18 cellular contexts compared by ENCODE assay signal in the genomic region with DNA sequence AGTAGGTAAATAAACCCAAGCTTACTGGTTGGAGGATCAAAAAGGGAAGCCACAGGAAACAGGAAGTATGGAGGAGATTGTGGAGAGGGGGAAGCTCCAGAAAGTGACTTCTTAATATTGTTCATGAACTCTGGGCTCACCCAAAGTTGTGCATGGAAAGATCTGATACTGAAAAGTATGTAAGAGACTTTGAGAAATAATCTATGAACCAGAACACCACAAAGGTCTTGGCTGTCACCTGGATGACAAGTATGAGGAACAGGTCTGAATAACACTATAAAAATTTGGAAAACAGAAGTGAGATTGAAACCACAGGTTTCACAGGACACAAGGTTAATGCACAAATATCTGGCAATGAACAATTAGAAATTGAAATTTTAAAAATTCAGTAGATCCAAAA.
A peak's percentile ranks its signal among the peaks of the same experiment; 100 is the strongest.
DNase-seq lines count a peak whose midpoint lies in the region; ATAC-seq, FAIRE-seq and TF ChIP-seq lines count a peak whose summit lies in the region.
"Had no signal": no experiment of that assay in that cellular context is flagged by ENCODE, and none has a peak within 500 bp of the region (broad histone marks: within the 10 kb centered on the region; RNA-seq: fewer than 3 reads in every experiment).

No MANE protein-coding gene starts in this region.

- ATAC-seq in HepG2 (no peak), HG03095 (IDR thresholded peaks at IDR 0.05; ENCODE audit: unreplicated experiment) (no peak), GM21528 (IDR thresholded peaks at IDR 0.05; ENCODE audit: low FRiP score, unreplicated experiment) (no peak)
- ATAC-seq: GM23338 had no signal

- H3K36me3 ChIP-seq in astrocyte (ENCODE audit: insufficient read depth, low read length) (no peaks in the 10 kb centered on the region), HepG2 (replicated peaks in 1 of 2; ENCODE audit: control insufficient read depth in 1 of 2, insufficient read depth in 2 of 2, low read length in 2 of 2) (no peaks in the 10 kb centered on the region)
- H3K36me3 ChIP-seq: MG63 had no signal

- in situ Hi-C loops in KBM-7 (cut with MboI; ENCODE audit: low pct_unique_long_range_greater_than_20kb, low sequenced_read_pairs) = no loop called here
- in situ Hi-C loops in HepG2 (cut with HindIII; ENCODE audit: extremely low pct_ligation_motif_present, low pct_unique_long_range_greater_than_20kb) = no loop called here

- H3K4me2 ChIP-seq in astrocyte (ENCODE audit: low read length) (no peak overlapping the region), HepG2 (ENCODE audit: low read depth, low read length) (no peak overlapping the region)
- H3K4me2 ChIP-seq: GM23338, KMS-11 had no signal

- no peaks in the 10 kb centered on the region for H3K79me2 ChIP-seq in astrocyte (ENCODE audit: insufficient read depth, low read length)
- H3K79me2 ChIP-seq in HepG2 (ENCODE audit: insufficient read depth, low read length) = no peaks in the 10 kb centered on the region

- no peak for TF ChIP-seq EP300 in HepG2 (IDR thresholded peaks at IDR 0.05; ENCODE audit: low read depth in 2 of 2, low read length in 2 of 2)
- no peak for TF ChIP-seq EP300 in HepG2 (CRISPR knock-in tag; IDR thresholded peaks at IDR 0.05; ENCODE audit: borderline replicate concordance)

- TF ChIP-seq CTCF in astrocyte (IDR thresholded peaks at IDR 0.05; ENCODE audit: insufficient read depth, low read depth, low read length) (no peak), HepG2 (CRISPR knock-in tag; IDR thresholded peaks at IDR 0.05) (no peak)

- no peaks in the 10 kb centered on the region for H3K27me3 Mint-ChIP-seq in activated CD4-positive, alpha-beta memory T cell treated with anti-CD3 and anti-CD28 coated beads for 36 hours
- no peaks in the 10 kb centered on the region for H3K27me3 Mint-ChIP-seq in activated CD4-positive, alpha-beta memory T cell treated with anti-CD3 and anti-CD28 coated beads, Interleukin-2, amount 10 ng/mL, durations not matched to agents 7 days and 5 days
- no peaks in the 10 kb centered on the region for H3K27me3 Mint-ChIP-seq in astrocyte (ENCODE audit: low read depth, unreplicated experiment)

- H3K4me1 Mint-ChIP-seq in activated CD4-positive, alpha-beta memory T cell treated with anti-CD3 and anti-CD28 coated beads for 36 hours (ENCODE audit: low read depth) = peaks cover 54% of the 10 kb centered on the region
- peaks cover 17% of the 10 kb centered on the region for H3K4me1 Mint-ChIP-seq in activated CD4-positive, alpha-beta memory T cell treated with anti-CD3 and anti-CD28 coated beads, Interleukin-2, amount 10 ng/mL, durations not matched to agents 7 days and 5 days
- peaks cover 17% of the 10 kb centered on the region for H3K4me1 Mint-ChIP-seq in astrocyte (ENCODE audit: low read depth, unreplicated experiment)

- no peak overlapping the region for H3K9ac ChIP-seq in astrocyte (ENCODE audit: low read length)
- H3K9ac ChIP-seq in HepG2 (ENCODE audit: insufficient read depth, low read depth, low read length) = no peak overlapping the region
- H3K9ac ChIP-seq: KMS-11 had no signal

- H3K27me3 ChIP-seq in astrocyte (ENCODE audit: insufficient read depth, low read length) = no peaks in the 10 kb centered on the region
- no peaks in the 10 kb centered on the region for H3K27me3 ChIP-seq in HepG2 (ENCODE audit: control insufficient read depth in 1 of 2, insufficient read depth in 2 of 2, low read length in 2 of 2)
- H3K27me3 ChIP-seq: MG63 had no signal

- no peak for TF ChIP-seq RAD21 in HepG2 (CRISPR knock-in tag; IDR thresholded peaks at IDR 0.05)

- no peak overlapping the region for H3K4me3 Mint-ChIP-seq in activated CD4-positive, alpha-beta memory T cell treated with anti-CD3 and anti-CD28 coated beads for 36 hours
- H3K4me3 Mint-ChIP-seq in activated CD4-positive, alpha-beta memory T cell treated with anti-CD3 and anti-CD28 coated beads, Interleukin-2, amount 10 ng/mL, durations not matched to agents 7 days and 5 days = no peak overlapping the region
- no peak overlapping the region for H3K4me3 Mint-ChIP-seq in astrocyte (ENCODE audit: unreplicated experiment)
- H3K4me3 Mint-ChIP-seq: GM23338 had no signal

- H3K9me3 Mint-ChIP-seq in activated CD4-positive, alpha-beta memory T cell treated with anti-CD3 and anti-CD28 coated beads for 36 hours = no peaks in the 10 kb centered on the region
- H3K9me3 Mint-ChIP-seq in activated CD4-positive, alpha-beta memory T cell treated with anti-CD3 and anti-CD28 coated beads, Interleukin-2, amount 10 ng/mL, durations not matched to agents 7 days and 5 days = no peaks in the 10 kb centered on the region
- H3K9me3 Mint-ChIP-seq in astrocyte (ENCODE audit: unreplicated experiment) = no peaks in the 10 kb centered on the region
- H3K9me3 Mint-ChIP-seq: GM23338 had no signal

- no peak for TF ChIP-seq POLR2A in HepG2 (IDR thresholded peaks at IDR 0.05; ENCODE audit: insufficient read depth in 1 of 2, low read depth in 2 of 2, low read length in 2 of 2)

- H3K4me1 ChIP-seq in astrocyte (ENCODE audit: insufficient read depth, low read length) (no peaks in the 10 kb centered on the region), HepG2 (ENCODE audit: insufficient read depth, low read length) (no peaks in the 10 kb centered on the region)

- H3K4me3 ChIP-seq in astrocyte (ENCODE audit: insufficient read depth, low read depth, low read length) = no peak overlapping the region
- H3K4me3 ChIP-seq in HepG2 (replicated peaks in 1 of 3; ENCODE audit: insufficient read depth in 1 of 3, low read depth in 2 of 3, low read length in 3 of 3) = no peak overlapping the region
- H3K4me3 ChIP-seq: GM23338, MG63 had no signal

- H3K36me3 Mint-ChIP-seq in activated CD4-positive, alpha-beta memory T cell treated with anti-CD3 and anti-CD28 coated beads for 36 hours = peaks cover 2% of the 10 kb centered on the region
- peaks cover 6% of the 10 kb centered on the region for H3K36me3 Mint-ChIP-seq in activated CD4-positive, alpha-beta memory T cell treated with anti-CD3 and anti-CD28 coated beads, Interleukin-2, amount 10 ng/mL, durations not matched to agents 7 days and 5 days (ENCODE audit: low read depth)
- H3K36me3 Mint-ChIP-seq in astrocyte (ENCODE audit: low read depth, unreplicated experiment) = no peaks in the 10 kb centered on the region

- DNase-seq in activated CD4-positive, alpha-beta memory T cell treated with anti-CD3 and anti-CD28 coated beads for 36 hours = no peak
- DNase-seq in activated CD4-positive, alpha-beta memory T cell treated with anti-CD3 and anti-CD28 coated beads, Interleukin-2, amount 10 ng/mL, durations not matched to agents 7 days and 5 days = no peak
- DNase-seq in KBM-7 (peak; percentile 30), astrocyte (ENCODE audit: low read depth) (peak; percentile 5), kidney tubule cell (ENCODE audit: low spot score) (peak; percentile 92), HepG2 (ENCODE audit: low spot score) (no peak)
- DNase-seq: C1 segment of cervical spinal cord, COR-L47, DMS153, MG63, NCI-H1105, NCI-H187, NCI-H2171, NCI-H82 had no signal

- H3K9me3 ChIP-seq in astrocyte (ENCODE audit: insufficient read depth, low read depth, low read length) (no peaks in the 10 kb centered on the region), HepG2 (ENCODE audit: low read length) (no peaks in the 10 kb centered on the region)
- H3K9me3 ChIP-seq: MG63 had no signal

- BruUV-seq in HepG2 (replicated peaks; lab: Mats Ljungman, UMichigan) = no TSS peak

- H3K27ac Mint-ChIP-seq in activated CD4-positive, alpha-beta memory T cell treated with anti-CD3 and anti-CD28 coated beads for 36 hours = peak overlapping the region; percentile 30
- no peak overlapping the region for H3K27ac Mint-ChIP-seq in activated CD4-positive, alpha-beta memory T cell treated with anti-CD3 and anti-CD28 coated beads, Interleukin-2, amount 10 ng/mL, durations not matched to agents 7 days and 5 days
- H3K27ac Mint-ChIP-seq in astrocyte (ENCODE audit: unreplicated experiment) = peak overlapping the region; percentile 29
- H3K27ac Mint-ChIP-seq: GM23338 had no signal

- CTCF ChIA-PET in activated CD4-positive, alpha-beta memory T cell treated with anti-CD3 and anti-CD28 coated beads for 36 hours (lab: Charles Lee) = no interaction called here
- CTCF ChIA-PET in activated CD4-positive, alpha-beta memory T cell treated with anti-CD3 and anti-CD28 coated beads, Interleukin-2, amount 10 ng/mL, durations not matched to agents 7 days and 5 days (lab: Charles Lee) = no interaction called here
- CTCF ChIA-PET in HepG2 (lab: Yijun Ruan, JAX; ENCODE audit: low intra/inter-chr PET ratio, low total read pairs) = no interaction called here

- H3K27ac ChIP-seq in astrocyte (ENCODE audit: low read depth, low read length) (no peak overlapping the region), HepG2 (ENCODE audit: extremely low read length, insufficient read depth, low read length) (no peak overlapping the region)
- H3K27ac ChIP-seq: KMS-11 had no signal

- H2AFZ ChIP-seq in astrocyte (ENCODE audit: low read depth, low read length) (no peak overlapping the region), HepG2 (ENCODE audit: low read length) (no peak overlapping the region)
- H2AFZ ChIP-seq: GM23338 had no signal

- intact Hi-C loops in activated CD4-positive, alpha-beta memory T cell treated with anti-CD3 and anti-CD28 coated beads for 36 hours (cut with micrococcal nuclease) = no loop called here
- intact Hi-C loops in HepG2 (cut with micrococcal nuclease; ENCODE audit: unreplicated experiment) = no loop called here

- no peak for FAIRE-seq in astrocyte (lab: Jason Lieb, UNC)
- FAIRE-seq in HepG2 (lab: Jason Lieb, UNC) = no peak

- POLR2A ChIA-PET in activated CD4-positive, alpha-beta memory T cell treated with anti-CD3 and anti-CD28 coated beads for 36 hours (lab: Charles Lee) = no interaction called here
- POLR2A ChIA-PET in activated CD4-positive, alpha-beta memory T cell treated with anti-CD3 and anti-CD28 coated beads, Interleukin-2, amount 10 ng/mL, durations not matched to agents 7 days and 5 days (lab: Charles Lee) = no interaction called here
- POLR2A ChIA-PET in HepG2 (lab: Yijun Ruan, JAX) = no interaction called here

- H4K20me1 ChIP-seq in astrocyte (ENCODE audit: insufficient read depth, low read length) (no peaks in the 10 kb centered on the region), HepG2 (ENCODE audit: insufficient read depth, low read length) (no peaks in the 10 kb centered on the region)

TF ChIP-seq in HepG2, 621 proteins besides CTCF, POLR2A, EP300 and RAD21 (continues in another document):
- TF ChIP-seq SIN3B (IDR thresholded peaks at IDR 0.05; ENCODE audit: low read length) = no peak
- no peak for TF ChIP-seq TCF7 (IDR thresholded peaks at IDR 0.05; ENCODE audit: low read depth)
- no peak for TF ChIP-seq KLF12 (CRISPR knock-in tag; IDR thresholded peaks at IDR 0.05; ENCODE audit: borderline replicate concordance)
- TF ChIP-seq, protein P1, sequence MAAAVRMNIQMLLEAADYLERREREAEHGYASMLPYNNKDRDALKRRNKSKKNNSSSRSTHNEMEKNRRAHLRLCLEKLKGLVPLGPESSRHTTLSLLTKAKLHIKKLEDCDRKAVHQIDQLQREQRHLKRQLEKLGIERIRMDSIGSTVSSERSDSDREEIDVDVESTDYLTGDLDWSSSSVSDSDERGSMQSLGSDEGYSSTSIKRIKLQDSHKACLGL (CRISPR knock-in tag; IDR thresholded peaks at IDR 0.05) = no peak
- TF ChIP-seq JUNB (CRISPR knock-in tag; IDR thresholded peaks at IDR 0.05; ENCODE audit: borderline replicate concordance) = no peak

Comparison
In these comparisons a context has a peak if more than half of its experiments do, and no peak if none do; other contexts are left out.
1. DNase-seq: peak in KBM-7 (single experiment), astrocyte (single experiment) and kidney tubule cell (single experiment); none in activated CD4-positive, alpha-beta memory T cell treated with anti-CD3 and anti-CD28 coated beads for 36 hours (single experiment), activated CD4-positive, alpha-beta memory T cell treated with anti-CD3 and anti-CD28 coated beads, Interleukin-2, amount 10 ng/mL, durations not matched to agents 7 days and 5 days (single experiment) and HepG2 (single experiment).